Comparison of ENCODE assay signal across 30 cellular contexts in genomic region chr6:147553099-147553498, GRCh38. TPM values are rescaled to one million over a fixed set of nuclear protein-coding genes. Genes with fewer than 3 reads are reported as not detected.
"Had no signal": no experiment of that assay in that cellular context is flagged by ENCODE, and none has a peak within 500 bp of the region (broad histone marks: within the 10 kb centered on the region; RNA-seq: fewer than 3 reads in every experiment).

No MANE protein-coding gene starts in this region.

- H3K9me3 Mint-ChIP-seq: activated CD4-positive, alpha-beta T cell treated with anti-CD3 and anti-CD28 coated beads, Interleukin-2, amount 10 ng/mL, durations not matched to agents 7 days and 5 days; activated CD8-positive, alpha-beta T cell treated with anti-CD3 and anti-CD28 coated beads for 36 hours; activated naive CD4-positive, alpha-beta T cell treated with anti-CD3 and anti-CD28 coated beads for 36 hours; activated naive CD4-positive, alpha-beta T cell treated with anti-CD3 and anti-CD28 coated beads, Interleukin-2, amount 50 U/mL, for 24 hours; activated naive CD8-positive, alpha-beta T cell treated with anti-CD3 and anti-CD28 coated beads for 36 hours; activated T-helper 1 cell treated with anti-CD3 and anti-CD28 coated beads, Interleukin-12 subunit alpha, Interleukin-12 subunit beta, Interleukin-2, Interleukin-4 antibody, amounts not matched to agents 30 ng/mL and 10 ng/mL and 1 ng/mL, durations not matched to agents 14 hours and 24 hours and 36 hours; activated T-helper 2 cell treated with anti-CD3 and anti-CD28 coated beads, Interferon-gamma antibody, Interleukin-2, Interleukin-4, amounts not matched to agents 10 μg/mL and 5 μg/mL and 100 μg/mL, durations not matched to agents 14 hours and 24 hours and 36 hours had no signal

- H3K4me1 ChIP-seq: adrenal gland, body of pancreas, colonic mucosa, gastroesophageal sphincter had no signal

- H3K4me3 ChIP-seq: adrenal gland, body of pancreas, colonic mucosa, esophagus squamous epithelium, gastroesophageal sphincter had no signal

- H3K27me3 Mint-ChIP-seq: activated CD4-positive, alpha-beta T cell treated with anti-CD3 and anti-CD28 coated beads, Interleukin-2, amount 10 ng/mL, durations not matched to agents 7 days and 5 days; activated naive CD4-positive, alpha-beta T cell treated with anti-CD3 and anti-CD28 coated beads, Interleukin-2, amount 50 U/mL, for 24 hours had no signal

- H3K4me3 Mint-ChIP-seq: activated CD4-positive, alpha-beta T cell treated with anti-CD3 and anti-CD28 coated beads, Interleukin-2, amount 10 ng/mL, durations not matched to agents 7 days and 5 days; activated CD8-positive, alpha-beta T cell treated with anti-CD3 and anti-CD28 coated beads for 36 hours; activated naive CD4-positive, alpha-beta T cell treated with anti-CD3 and anti-CD28 coated beads for 36 hours; activated naive CD4-positive, alpha-beta T cell treated with anti-CD3 and anti-CD28 coated beads, Interleukin-2, amount 50 U/mL, for 24 hours; activated naive CD8-positive, alpha-beta T cell treated with anti-CD3 and anti-CD28 coated beads for 36 hours; activated naive CD8-positive, alpha-beta T cell treated with anti-CD3 and anti-CD28 coated beads, Interleukin-2, amount 50 U/mL, for 24 hours; activated T-helper 1 cell treated with anti-CD3 and anti-CD28 coated beads, Interleukin-12 subunit alpha, Interleukin-12 subunit beta, Interleukin-2, Interleukin-4 antibody, amounts not matched to agents 30 ng/mL and 10 ng/mL and 1 ng/mL, durations not matched to agents 14 hours and 24 hours and 36 hours; WTC11 had no signal

- ATAC-seq: activated CD8-positive, alpha-beta T cell treated with anti-CD3 and anti-CD28 coated beads for 36 hours; activated naive CD8-positive, alpha-beta T cell treated with anti-CD3 and anti-CD28 coated beads, Interleukin-2, amount 50 U/mL, for 24 hours; body of pancreas; gastroesophageal sphincter; WTC11 had no signal

- H3K4me1 Mint-ChIP-seq: activated CD4-positive, alpha-beta T cell treated with anti-CD3 and anti-CD28 coated beads, Interleukin-2, amount 10 ng/mL, durations not matched to agents 7 days and 5 days; activated naive CD4-positive, alpha-beta T cell treated with anti-CD3 and anti-CD28 coated beads, Interleukin-2, amount 50 U/mL, for 24 hours; activated naive CD8-positive, alpha-beta T cell treated with anti-CD3 and anti-CD28 coated beads for 36 hours; activated naive CD8-positive, alpha-beta T cell treated with anti-CD3 and anti-CD28 coated beads, Interleukin-2, amount 50 U/mL, for 24 hours had no signal

- H3K27ac ChIP-seq: adrenal gland, body of pancreas, colonic mucosa, epithelial cell of prostate, esophagus squamous epithelium, gastroesophageal sphincter, VCaP had no signal

- H3K36me3 ChIP-seq: adrenal gland, colonic mucosa, gastroesophageal sphincter had no signal

- DNase-seq: activated CD4-positive, alpha-beta T cell treated with anti-CD3 and anti-CD28 coated beads for 1 hour; activated CD4-positive, alpha-beta T cell treated with anti-CD3 and anti-CD28 coated beads for 4 hours; activated CD4-positive, alpha-beta T cell treated with anti-CD3 and anti-CD28 coated beads, Interleukin-2, amount 10 ng/mL, durations not matched to agents 7 days and 5 days; activated CD4-positive, alpha-beta T cell treated with anti-CD3 and anti-CD28 coated beads, Interleukin-2, amount 50 U/mL, for 4 hours; activated CD8-positive, alpha-beta memory T cell treated with anti-CD3 and anti-CD28 coated beads for 24 hours; activated CD8-positive, alpha-beta T cell treated with anti-CD3 and anti-CD28 coated beads for 36 hours; activated effector memory CD4-positive, alpha-beta T cell treated with anti-CD3 and anti-CD28 coated beads, Interleukin-2, amount 50 U/mL, for 16 hours; activated naive CD4-positive, alpha-beta T cell treated with anti-CD3 and anti-CD28 coated beads for 36 hours; activated naive CD8-positive, alpha-beta T cell treated with anti-CD3 and anti-CD28 coated beads for 36 hours; activated naive CD8-positive, alpha-beta T cell treated with anti-CD3 and anti-CD28 coated beads, Interleukin-2, amount 50 U/mL, for 24 hours; activated T-cell treated with anti-CD3 and anti-CD28 coated beads, Interleukin-2, amount 50 U/mL, for 48 hours; adrenal gland; amygdala; aorta; body of pancreas; central memory CD4-positive, alpha-beta T cell; cerebellar nuclear complex; colonic mucosa; effector CD8-positive, alpha-beta T cell; esophagus squamous epithelium; foreskin melanocyte; T-helper 2 cell had no signal

- H3K27me3 ChIP-seq: adrenal gland, body of pancreas, colonic mucosa, esophagus squamous epithelium, gastroesophageal sphincter had no signal

- H3K36me3 Mint-ChIP-seq: activated naive CD4-positive, alpha-beta T cell treated with anti-CD3 and anti-CD28 coated beads, Interleukin-2, amount 50 U/mL, for 24 hours; activated naive CD8-positive, alpha-beta T cell treated with anti-CD3 and anti-CD28 coated beads for 36 hours had no signal

- H3K9me3 ChIP-seq: adrenal gland, body of pancreas, colonic mucosa, esophagus squamous epithelium had no signal

RNA-seq across cellular contexts. Expression of gene SAMD5, which starts 44.6 kb away (rescaled TPM):
- total RNA-seq: activated CD4-positive, alpha-beta T cell treated with anti-CD3 and anti-CD28 coated beads, Interleukin-2, amount 10 ng/mL, durations not matched to agents 7 days and 5 days; activated CD8-positive, alpha-beta T cell treated with anti-CD3 and anti-CD28 coated beads for 36 hours; activated naive CD4-positive, alpha-beta T cell treated with anti-CD3 and anti-CD28 coated beads for 36 hours; activated naive CD8-positive, alpha-beta T cell treated with anti-CD3 and anti-CD28 coated beads for 36 hours; T-helper 1 cell treated with Interleukin-12 subunit alpha and Interleukin-12 subunit beta and Interleukin-4 antibody, amounts not matched to agents 30 ng/mL and 1 ng/mL, for 36 hours had no signal
